ENCODE assay signal across 8 cellular contexts in the genomic region with DNA sequence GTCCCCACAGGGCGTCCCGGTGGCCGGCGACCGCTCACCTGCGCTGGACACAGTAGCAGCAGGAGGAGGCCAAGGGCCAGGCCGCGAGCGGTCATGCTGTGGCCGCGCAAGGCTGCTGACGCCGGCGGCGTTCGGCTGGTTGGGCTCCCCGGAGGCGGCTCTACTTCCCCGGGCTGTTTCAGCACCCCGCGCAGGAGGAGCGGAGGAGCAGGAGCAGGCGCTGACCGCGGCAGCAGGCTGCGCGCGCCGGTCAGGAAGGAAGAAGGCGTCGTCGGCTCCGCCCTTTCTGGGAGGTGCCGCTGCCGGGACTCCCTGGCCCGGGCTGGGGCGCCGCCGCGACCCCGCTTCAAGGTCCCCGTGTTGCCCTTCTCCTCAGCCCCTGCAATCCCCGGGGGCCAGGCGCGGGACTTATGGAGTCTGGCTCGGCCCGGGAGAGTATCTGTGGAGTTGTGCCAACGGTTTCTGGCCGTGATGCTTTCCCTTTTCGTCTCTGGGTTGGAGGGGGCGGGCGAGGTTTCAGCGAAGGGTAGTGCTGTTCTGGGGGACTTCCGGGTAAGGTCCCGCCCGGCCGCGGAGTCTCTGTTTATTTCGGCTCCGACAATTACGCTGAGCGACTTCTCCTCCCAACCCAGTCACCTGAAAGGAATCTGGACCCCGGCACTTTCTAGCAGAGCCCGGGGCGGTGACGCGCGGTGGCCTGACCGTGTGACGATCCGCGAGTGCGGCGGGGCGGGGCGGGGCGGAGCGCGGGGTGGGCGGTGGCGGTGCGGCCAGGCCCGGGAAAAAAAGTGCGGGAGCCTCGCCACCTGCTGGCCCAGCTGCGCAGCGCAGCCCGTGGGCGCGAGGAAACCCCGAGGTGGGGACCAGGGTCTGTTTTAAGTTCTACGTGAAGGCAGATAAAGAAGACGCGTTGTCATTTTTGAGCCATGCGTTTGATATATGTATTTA. TPM values are rescaled to one million over a fixed set of nuclear protein-coding genes. Genes with fewer than 3 reads are reported as not detected.
A peak's percentile ranks its signal among the peaks of the same experiment; 100 is the strongest.
DNase-seq lines count a peak whose midpoint lies in the region; ATAC-seq and TF ChIP-seq lines count a peak whose summit lies in the region.

A gene (minus strand): TSS at position 258 of the 948 bp plus-strand sequence. CDS start 163 bp downstream, at position 95.

- peak; percentile 73 for TF ChIP-seq CTCF in kidney epithelial cell (IDR thresholded peaks at IDR 0.05; ENCODE audit: insufficient read depth, low read length, poor library complexity, severe bottlenecking)

- peak within 1 kb of the TSS; percentile 88 for H3K4me3 ChIP-seq in kidney epithelial cell (ENCODE audit: low read depth, low read length)

- peak; percentile 85 for DNase-seq in AML-193 (lab: John Stamatoyannopoulos, UW)
- peak; percentile 60 for DNase-seq in NCI-H446 treated with DMSO at 0.1 percent for 48 hours (lab: John Stamatoyannopoulos, UW)
- peak; percentile 93 for DNase-seq in activated CD4-positive, CD25-positive, alpha-beta regulatory T cell treated with anti-CD3 and anti-CD28 coated beads, Interleukin-2, amount 50 U/mL, for 72 hours
- peak; percentile 24 to 56 for DNase-seq in cerebellar nuclear complex (lab: John Stamatoyannopoulos, UW)
- peak; percentile 93 for DNase-seq in kidney epithelial cell (ENCODE audit: low read depth)
- DNase-seq in stimulated activated CD4-positive, alpha-beta T cell treated with anti-CD3 and anti-CD28 coated beads, Interleukin-15, amount 100 ng/mL, for 48 hours (ENCODE audit: low read depth in 2 of 2): peak; percentile 83 to 89

- ATAC-seq in GM19025 (IDR thresholded peaks at IDR 0.05; ENCODE audit: low read depth, unreplicated experiment) (peak; percentile 94), HG03342 (IDR thresholded peaks at IDR 0.05; ENCODE audit: unreplicated experiment) (peak; percentile 88)

- H3K27me3 ChIP-seq in kidney epithelial cell (ENCODE audit: control insufficient read depth, insufficient read depth, low read length): no peaks in the 10 kb centered on the region

- H3K36me3 ChIP-seq in kidney epithelial cell (ENCODE audit: control insufficient read depth, insufficient read depth, low read length): no peaks in the 10 kb centered on the region

RNA-seq across cellular contexts. Expression of the gene that starts here (rescaled TPM):
- 111 and 123 TPM in 2 replicates for total RNA-seq in kidney epithelial cell

Comparison
In these comparisons a context has a peak if more than half of its experiments do, and no peak if none do; other contexts are left out.
1. Peak in every context shown above with its lines: DNase-seq, ATAC-seq and H3K4me3 ChIP-seq.
2. DNase-seq: peak in every context shown above with its lines; median percentile 93 in activated CD4-positive, CD25-positive, alpha-beta regulatory T cell treated with anti-CD3 and anti-CD28 coated beads, Interleukin-2, amount 50 U/mL, for 72 hours; 93 in kidney epithelial cell; 86 in stimulated activated CD4-positive, alpha-beta T cell treated with anti-CD3 and anti-CD28 coated beads, Interleukin-15, amount 100 ng/mL, for 48 hours; 85 in AML-193; 60 in NCI-H446 treated with DMSO at 0.1 percent for 48 hours; 40 in cerebellar nuclear complex.